ENCODE assay signal across 8 cellular contexts in the genomic region with DNA sequence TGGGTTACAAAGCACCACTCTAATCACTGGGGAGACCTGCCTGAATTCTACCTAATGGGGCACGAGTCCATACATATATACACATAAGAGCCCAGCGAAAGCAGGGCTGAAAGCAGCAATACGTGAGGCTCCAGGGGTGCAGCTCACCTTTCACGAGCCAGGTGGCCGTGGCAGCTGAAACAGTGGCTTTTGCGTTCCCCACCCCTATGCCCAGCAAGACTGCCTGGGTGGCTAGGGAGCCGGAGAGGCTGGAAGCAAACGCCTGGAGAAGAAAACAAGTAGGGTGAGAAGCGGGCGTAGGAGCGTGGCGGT. TPM values are rescaled to one million over a fixed set of nuclear protein-coding genes. Genes with fewer than 3 reads are reported as not detected.
DNase-seq lines count a peak whose midpoint lies in the region; ATAC-seq and TF ChIP-seq lines count a peak whose summit lies in the region.

No MANE protein-coding gene starts in this region.

- H3K4me1 Mint-ChIP-seq in nephron: peaks cover 20% of the 10 kb centered on the region

- DNase-seq in Jurkat, Clone E6-1 (ENCODE audit: low read depth, low spot score): no peak
- DNase-seq in coronary artery (ENCODE audit: low spot score) (no peak), inferior parietal cortex (ENCODE audit: extremely low spot score) (no peak)
- DNase-seq in NK-92 treated with Interleukin-12 subunit alpha and Interleukin-12 subunit beta, amount 100 ng/mL, for 24 hours (lab: John Stamatoyannopoulos, UW): no peak
- no peak for DNase-seq in activated CD8-positive, alpha-beta memory T cell treated with anti-CD3 and anti-CD28 coated beads, Interleukin-2, amount 50 U/mL, for 4 hours
- no peak for DNase-seq in activated effector memory CD4-positive, alpha-beta T cell treated with Interleukin-2 at 50 U/mL for 16 hours

- peak overlapping the region; percentile 90 to 99 for H3K27ac ChIP-seq in coronary artery

- H3K9me3 Mint-ChIP-seq in nephron: no peaks in the 10 kb centered on the region

- peaks cover 4% of the 10 kb centered on the region for H3K36me3 Mint-ChIP-seq in nephron (ENCODE audit: low read depth)

- no peaks in the 10 kb centered on the region for H3K27me3 Mint-ChIP-seq in nephron (ENCODE audit: low read depth)

- H3K4me3 Mint-ChIP-seq in nephron: peak overlapping the region; percentile 92 to 99 (median 94)

- peak overlapping the region; percentile 97 to 100 (median 100) for H3K27ac Mint-ChIP-seq in nephron

- peak overlapping the region; percentile 73 for H3K4me3 ChIP-seq in Jurkat, Clone E6-1 (ENCODE audit: low read length)
- H3K4me3 ChIP-seq in coronary artery: peak overlapping the region; percentile 99

- ATAC-seq in GM18867 (IDR thresholded peaks at IDR 0.05; ENCODE audit: unreplicated experiment): peak; percentile 6

- TF ChIP-seq CTCF in coronary artery (IDR thresholded peaks at IDR 0.05) (no peak), nephron (IDR thresholded peaks at IDR 0.05; ENCODE audit: unreplicated experiment in 3 of 3) (no peak)

RNA-seq across cellular contexts. Expression of a gene that starts 0.6 kb away (rescaled TPM):
- polyA plus RNA-seq in Jurkat, Clone E6-1 (2012; ENCODE audit: insufficient read depth, insufficient read length): 106 TPM

RNA-seq across cellular contexts. Expression of a gene that starts 20.1 kb away (rescaled TPM):
- 1.7 TPM for polyA plus RNA-seq in Jurkat, Clone E6-1 (2012; ENCODE audit: insufficient read depth, insufficient read length)

RNA-seq across cellular contexts. Expression of a gene that starts 24.6 kb away (rescaled TPM):
- 40.0 TPM for polyA plus RNA-seq in Jurkat, Clone E6-1 (2012; ENCODE audit: insufficient read depth, insufficient read length)

RNA-seq across cellular contexts. Expression of a gene that starts 35.6 kb away (rescaled TPM):
- not detected for polyA plus RNA-seq in Jurkat, Clone E6-1 (2012; ENCODE audit: insufficient read depth, insufficient read length)

RNA-seq across cellular contexts. Expression of a gene that starts 48.3 kb away (rescaled TPM):
- polyA plus RNA-seq in Jurkat, Clone E6-1 (2012; ENCODE audit: insufficient read depth, insufficient read length): 8.5 TPM
